ENCODE assay signal across 36 cellular contexts in the genomic region with DNA sequence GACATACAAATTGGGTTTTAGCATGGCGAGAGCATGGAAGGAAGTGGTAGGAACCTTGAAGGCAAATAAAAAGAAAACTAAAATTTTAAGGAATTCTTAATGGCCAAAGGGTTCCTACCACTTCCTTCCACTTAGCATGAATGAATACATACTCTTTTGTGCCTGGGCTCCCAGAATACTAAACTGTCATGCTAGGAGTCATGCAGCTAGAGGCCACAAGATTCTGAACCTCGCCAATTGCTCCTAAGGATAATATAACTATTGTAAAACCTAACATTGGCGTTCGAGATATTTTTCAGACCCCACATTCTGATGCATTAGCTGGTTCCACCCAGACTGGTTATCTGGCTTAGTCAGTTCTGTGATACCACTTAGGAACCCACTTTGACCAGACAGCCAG. TPM values are rescaled to one million over a fixed set of nuclear protein-coding genes. Genes with fewer than 3 reads are reported as not detected.
"Had no signal": no experiment of that assay in that cellular context is flagged by ENCODE, and none has a peak within 500 bp of the region (broad histone marks: within the 10 kb centered on the region; RNA-seq: fewer than 3 reads in every experiment).

No MANE protein-coding gene starts in this region.

- H3K4me1 ChIP-seq: Peyer's patch had no signal

- H3K4me3 ChIP-seq: MG63, Peyer's patch had no signal

- H3K27me3 ChIP-seq: brain microvascular endothelial cell, MG63, Peyer's patch had no signal

- DNase-seq: activated B cell treated with CpG ODN at 0.5 μM for 24 hours; activated CD4-positive, alpha-beta T cell treated with anti-CD3 and anti-CD28 coated beads for 4 hours; activated CD4-positive, CD25-positive, alpha-beta regulatory T cell treated with anti-CD3 and anti-CD28 coated beads, Interleukin-2, amount 50 U/mL, for 72 hours; activated CD8-positive, alpha-beta T cell treated with anti-CD3 and anti-CD28 coated beads for 36 hours; activated effector memory CD4-positive, alpha-beta T cell treated with anti-CD3 and anti-CD28 coated beads, Interleukin-2, amount 50 U/mL, for 16 hours; activated naive CD4-positive, alpha-beta T cell; activated naive CD4-positive, alpha-beta T cell treated with anti-CD3 and anti-CD28 coated beads, Interleukin-2, amount 50 U/mL, for 16 hours; activated naive CD8-positive, alpha-beta T cell treated with anti-CD3 and anti-CD28 coated beads for 36 hours; activated T-cell treated with anti-CD3 and anti-CD28 coated beads, Interleukin-2, amount 50 U/mL, for 1 hour; activated T-cell treated with anti-CD3 and anti-CD28 coated beads, Interleukin-2, amount 50 U/mL, for 72 hours; amniotic stem cell; aorta; brain microvascular endothelial cell; central memory CD4-positive, alpha-beta T cell; MG63; NCI-H1048; NCI-H1105 treated with DMSO at 0.1 percent for 48 hours; NCI-H1436; NCI-H1694 treated with DMSO at 0.1 percent for 48 hours; NCI-H2029; NCI-H345; NCI-H510A; NCI-H526; NCI-H748 treated with DMSO at 0.1 percent for 48 hours; NK-92 treated with Interleukin-12 subunit alpha and Interleukin-12 subunit beta, amount 100 ng/mL, for 24 hours; PC-3; Peyer's patch; SIG-M5; SW 1271; T-helper 1 cell; T-helper 2 cell; T-helper 9 cell had no signal

- H3K27me3 Mint-ChIP-seq: activated B cell treated with CpG ODN at 0.5 μM for 24 hours had no signal

- H3K27ac Mint-ChIP-seq: activated B cell treated with CpG ODN at 0.5 μM for 24 hours; activated CD8-positive, alpha-beta T cell treated with anti-CD3 and anti-CD28 coated beads for 36 hours; activated naive CD8-positive, alpha-beta T cell treated with anti-CD3 and anti-CD28 coated beads for 36 hours; activated T-cell treated with anti-CD3 and anti-CD28 coated beads, Interleukin-2, amount 50 U/mL, for 72 hours; activated T-helper 17 cell treated with anti-CD3 and anti-CD28 coated beads, Interleukin-2, amount 50 U/mL, for 72 hours had no signal

- H3K36me3 ChIP-seq: brain microvascular endothelial cell, MG63, Peyer's patch had no signal

- H3K27ac ChIP-seq: brain microvascular endothelial cell, Peyer's patch, RWPE1, VCaP had no signal

- H3K4me1 Mint-ChIP-seq: activated T-helper 17 cell treated with anti-CD3 and anti-CD28 coated beads, Interleukin-2, amount 50 U/mL, for 72 hours had no signal

- H3K4me3 Mint-ChIP-seq: activated B cell treated with CpG ODN at 0.5 μM for 24 hours; activated CD8-positive, alpha-beta T cell treated with anti-CD3 and anti-CD28 coated beads for 36 hours; activated naive CD8-positive, alpha-beta T cell treated with anti-CD3 and anti-CD28 coated beads for 36 hours; activated T-cell treated with anti-CD3 and anti-CD28 coated beads, Interleukin-2, amount 50 U/mL, for 72 hours; activated T-helper 17 cell treated with anti-CD3 and anti-CD28 coated beads, Interleukin-2, amount 50 U/mL, for 72 hours had no signal

- ATAC-seq: activated CD8-positive, alpha-beta T cell treated with anti-CD3 and anti-CD28 coated beads for 36 hours; activated T-cell treated with anti-CD3 and anti-CD28 coated beads, Interleukin-2, amount 50 U/mL, for 72 hours; activated T-helper 17 cell treated with anti-CD3 and anti-CD28 coated beads, Interleukin-2, amount 50 U/mL, for 72 hours; PC-3; Right ventricle myocardium inferior had no signal

- H3K9me3 ChIP-seq: Peyer's patch had no signal

- H3K9me3 Mint-ChIP-seq: activated B cell treated with CpG ODN at 0.5 μM for 24 hours; activated T-helper 17 cell treated with anti-CD3 and anti-CD28 coated beads, Interleukin-2, amount 50 U/mL, for 72 hours had no signal

RNA-seq across cellular contexts. Expression of gene ARHGAP25, which starts 38.6 kb away (rescaled TPM):
- total RNA-seq: PC-3 had no signal

RNA-seq across cellular contexts. Expression of gene PROKR1, which starts 52.6 kb away (rescaled TPM):
- total RNA-seq: activated CD8-positive, alpha-beta T cell treated with anti-CD3 and anti-CD28 coated beads for 36 hours; activated T-cell treated with anti-CD3 and anti-CD28 coated beads, Interleukin-2, amount 50 U/mL, for 72 hours; activated T-helper 17 cell treated with anti-CD3 and anti-CD28 coated beads, Interleukin-2, amount 50 U/mL, for 72 hours; aorta; Peyer's patch; Right ventricle myocardium inferior had no signal
- polyA plus RNA-seq: aorta had no signal
